In genomic region chr1:73770109-73770905, GRCh38 we compare ENCODE assay signal across 17 cellular contexts.
A peak's percentile ranks its signal among the peaks of the same experiment; 100 is the strongest.
DNase-seq lines count a peak whose midpoint lies in the region; ATAC-seq and TF ChIP-seq lines count a peak whose summit lies in the region.
"Had no signal": no experiment of that assay in that cellular context is flagged by ENCODE, and none has a peak within 500 bp of the region (broad histone marks: within the 10 kb centered on the region; RNA-seq: fewer than 3 reads in every experiment).

No MANE protein-coding gene starts in this region.

- H3K4me1 ChIP-seq in lung (ENCODE audit: control insufficient read depth in 2 of 2, insufficient read depth in 2 of 2, low read length in 2 of 2): no peaks in the 10 kb centered on the region
- H3K4me1 ChIP-seq in upper lobe of right lung: no peaks in the 10 kb centered on the region

- TF ChIP-seq CTCF in lung (IDR thresholded peaks at IDR 0.05; ENCODE audit: control extremely low read depth, extremely low read depth): no peak
- no peak for TF ChIP-seq CTCF in upper lobe of right lung (IDR thresholded peaks at IDR 0.05)

- peaks cover 0 to 6% of the 10 kb centered on the region in 2 donors for H3K9me3 ChIP-seq in lung (ENCODE audit: control insufficient read depth in 2 of 2, insufficient read depth in 1 of 2, low read length in 1 of 2)
- H3K9me3 ChIP-seq in upper lobe of right lung: no peaks in the 10 kb centered on the region

- intact Hi-C loops in sciatic nerve (cut with DNase I): no loop called here
- intact Hi-C loops in upper lobe of right lung (cut with DNase I): no loop called here

- H3K36me3 Mint-ChIP-seq in activated naive CD8-positive, alpha-beta T cell treated with anti-CD3 and anti-CD28 coated beads, Interleukin-2, amount 50 U/mL, for 24 hours (ENCODE audit: low read depth): no peaks in the 10 kb centered on the region
- no peaks in the 10 kb centered on the region for H3K36me3 Mint-ChIP-seq in activated naive CD8-positive, alpha-beta T cell treated with anti-CD3 and anti-CD28 coated beads for 36 hours
- H3K36me3 Mint-ChIP-seq: CD14-positive monocyte; CD8-positive, alpha-beta T cell had no signal

- H3K27me3 Mint-ChIP-seq in activated naive CD8-positive, alpha-beta T cell treated with anti-CD3 and anti-CD28 coated beads, Interleukin-2, amount 50 U/mL, for 24 hours: no peaks in the 10 kb centered on the region
- H3K27me3 Mint-ChIP-seq in activated naive CD8-positive, alpha-beta T cell treated with anti-CD3 and anti-CD28 coated beads for 36 hours: no peaks in the 10 kb centered on the region

- WGBS in lung, 2 donors: 85 to 87% methylated on average over 10 of the region's 10 CpGs

- no peak overlapping the region for H3K27ac Mint-ChIP-seq in activated naive CD8-positive, alpha-beta T cell treated with anti-CD3 and anti-CD28 coated beads, Interleukin-2, amount 50 U/mL, for 24 hours
- no peak overlapping the region for H3K27ac Mint-ChIP-seq in activated naive CD8-positive, alpha-beta T cell treated with anti-CD3 and anti-CD28 coated beads for 36 hours
- H3K27ac Mint-ChIP-seq: CD8-positive, alpha-beta T cell; H9 had no signal

- H3K4me3 ChIP-seq in lung (no peak overlapping the region), upper lobe of right lung (no peak overlapping the region)

- no peaks in the 10 kb centered on the region for H3K9me3 Mint-ChIP-seq in activated naive CD8-positive, alpha-beta T cell treated with anti-CD3 and anti-CD28 coated beads, Interleukin-2, amount 50 U/mL, for 24 hours
- no peaks in the 10 kb centered on the region for H3K9me3 Mint-ChIP-seq in activated naive CD8-positive, alpha-beta T cell treated with anti-CD3 and anti-CD28 coated beads for 36 hours
- H3K9me3 Mint-ChIP-seq: H9 had no signal

- H3K27ac ChIP-seq in lung (ENCODE audit: low read depth in 1 of 2, low read length in 1 of 2) (no peak overlapping the region), upper lobe of right lung (no peak overlapping the region)
- H3K27ac ChIP-seq: 22Rv1 had no signal

- no peak overlapping the region for H3K4me3 Mint-ChIP-seq in activated naive CD8-positive, alpha-beta T cell treated with anti-CD3 and anti-CD28 coated beads, Interleukin-2, amount 50 U/mL, for 24 hours
- no peak overlapping the region for H3K4me3 Mint-ChIP-seq in activated naive CD8-positive, alpha-beta T cell treated with anti-CD3 and anti-CD28 coated beads for 36 hours
- H3K4me3 Mint-ChIP-seq: CD14-positive monocyte; CD8-positive, alpha-beta T cell; H9 had no signal

- H3K27me3 ChIP-seq in lung (ENCODE audit: control insufficient read depth, insufficient read depth) (no peaks in the 10 kb centered on the region), upper lobe of right lung (no peaks in the 10 kb centered on the region)

- ATAC-seq in activated naive CD8-positive, alpha-beta T cell treated with anti-CD3 and anti-CD28 coated beads, Interleukin-2, amount 50 U/mL, for 24 hours: peak; percentile 20
- peak; percentile 36 for ATAC-seq in lung (ENCODE audit: insufficient read depth, low FRiP score)
- peak; percentile 36 for ATAC-seq in sciatic nerve
- ATAC-seq in upper lobe of right lung: peak; percentile 37
- ATAC-seq in HG03095 (IDR thresholded peaks at IDR 0.05; ENCODE audit: unreplicated experiment): no peak
- ATAC-seq: CD8-positive, alpha-beta T cell had no signal

- no peaks in the 10 kb centered on the region for H3K4me1 Mint-ChIP-seq in activated naive CD8-positive, alpha-beta T cell treated with anti-CD3 and anti-CD28 coated beads, Interleukin-2, amount 50 U/mL, for 24 hours
- H3K4me1 Mint-ChIP-seq in activated naive CD8-positive, alpha-beta T cell treated with anti-CD3 and anti-CD28 coated beads for 36 hours: no peaks in the 10 kb centered on the region
- H3K4me1 Mint-ChIP-seq: CD14-positive monocyte, H9 had no signal

- DNase-seq in activated naive CD8-positive, alpha-beta T cell treated with anti-CD3 and anti-CD28 coated beads, Interleukin-2, amount 50 U/mL, for 24 hours: no peak
- DNase-seq in activated naive CD8-positive, alpha-beta T cell treated with anti-CD3 and anti-CD28 coated beads for 36 hours: no peak
- DNase-seq in lung (ENCODE audit: low spot score) (no peak), sciatic nerve (ENCODE audit: low spot score) (no peak), upper lobe of right lung (peak; percentile 60), NCI-H2196 treated with DMSO at 0.1 percent for 48 hours (lab: John Stamatoyannopoulos, UW; ENCODE audit: unreplicated experiment) (no peak), UCSD-AML1 (lab: John Stamatoyannopoulos, UW; ENCODE audit: unreplicated experiment) (no peak)
- DNase-seq: CD8-positive, alpha-beta T cell; COR-L47; DMS153; DMS79 treated with DMSO at 0.1 percent for 48 hours; EL; GOT3; H9 had no signal

- H3K36me3 ChIP-seq in lung (ENCODE audit: control insufficient read depth in 2 of 2, insufficient read depth in 2 of 2, low read length in 2 of 2): no peaks in the 10 kb centered on the region
- H3K36me3 ChIP-seq in upper lobe of right lung: no peaks in the 10 kb centered on the region
